In genomic region chr4:4248036-4248884, GRCh38 we compare ENCODE assay signal across 1 cellular context.
TF ChIP-seq lines count a peak whose summit lies in the region.

A gene with protein sequence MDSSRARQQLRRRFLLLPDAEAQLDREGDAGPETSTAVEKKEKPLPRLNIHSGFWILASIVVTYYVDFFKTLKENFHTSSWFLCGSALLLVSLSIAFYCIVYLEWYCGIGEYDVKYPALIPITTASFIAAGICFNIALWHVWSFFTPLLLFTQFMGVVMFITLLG (minus strand): TSS chr4:4248223. CDS start chr4:4248202, 21 bp downstream.

TF ChIP-seq in K562, 482 proteins besides CTCF, POLR2A, EP300 and RAD21 (continued from another document and continues in another):
- peak; percentile 95 for TF ChIP-seq DIDO1 (tag; IDR thresholded peaks at IDR 0.05; ENCODE audit: low read depth)
- no peak for TF ChIP-seq ZSCAN29 (IDR thresholded peaks at IDR 0.05)
- TF ChIP-seq SP1 (CRISPR knock-in tag; IDR thresholded peaks at IDR 0.05): peak; percentile 91
- 0 out of 2 replicates have a peak, but pooled peaks have one; percentile 58 for TF ChIP-seq BRD4 (IDR thresholded peaks at IDR 0.05)
- TF ChIP-seq, protein P1, sequence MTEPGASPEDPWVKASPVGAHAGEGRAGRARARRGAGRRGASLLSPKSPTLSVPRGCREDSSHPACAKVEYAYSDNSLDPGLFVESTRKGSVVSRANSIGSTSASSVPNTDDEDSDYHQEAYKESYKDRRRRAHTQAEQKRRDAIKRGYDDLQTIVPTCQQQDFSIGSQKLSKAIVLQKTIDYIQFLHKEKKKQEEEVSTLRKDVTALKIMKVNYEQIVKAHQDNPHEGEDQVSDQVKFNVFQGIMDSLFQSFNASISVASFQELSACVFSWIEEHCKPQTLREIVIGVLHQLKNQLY (CRISPR knock-in tag; conservative IDR thresholded peaks at IDR 0.05): no peak
- peak in 1 of 2 experiments; percentile 83; a peak in 2 of 4 replicates for TF ChIP-seq KDM4B (IDR thresholded peaks at IDR 0.05; ENCODE audit: borderline replicate concordance in 2 of 2, low read depth in 1 of 2)
- TF ChIP-seq SREBF1 (IDR thresholded peaks at IDR 0.05; ENCODE audit: borderline replicate concordance, low read depth, low read length): no peak
- TF ChIP-seq NFE2L1 (tag; IDR thresholded peaks at IDR 0.05; ENCODE audit: borderline replicate concordance, low read depth): no peak
- no peak for TF ChIP-seq THRAP3 (IDR thresholded peaks at IDR 0.05; ENCODE audit: borderline replicate concordance)
- TF ChIP-seq ZNF75A (CRISPR knock-in tag; IDR thresholded peaks at IDR 0.05): no peak
- no peak for TF ChIP-seq HEY1 (CRISPR knock-in tag; IDR thresholded peaks at IDR 0.05; ENCODE audit: borderline replicate concordance)
- TF ChIP-seq PML (IDR thresholded peaks at IDR 0.05; ENCODE audit: low read length): peak; percentile 83
- TF ChIP-seq GABPB2 (CRISPR knock-in tag; conservative IDR thresholded peaks at IDR 0.05): no peak
- TF ChIP-seq, protein P2, sequence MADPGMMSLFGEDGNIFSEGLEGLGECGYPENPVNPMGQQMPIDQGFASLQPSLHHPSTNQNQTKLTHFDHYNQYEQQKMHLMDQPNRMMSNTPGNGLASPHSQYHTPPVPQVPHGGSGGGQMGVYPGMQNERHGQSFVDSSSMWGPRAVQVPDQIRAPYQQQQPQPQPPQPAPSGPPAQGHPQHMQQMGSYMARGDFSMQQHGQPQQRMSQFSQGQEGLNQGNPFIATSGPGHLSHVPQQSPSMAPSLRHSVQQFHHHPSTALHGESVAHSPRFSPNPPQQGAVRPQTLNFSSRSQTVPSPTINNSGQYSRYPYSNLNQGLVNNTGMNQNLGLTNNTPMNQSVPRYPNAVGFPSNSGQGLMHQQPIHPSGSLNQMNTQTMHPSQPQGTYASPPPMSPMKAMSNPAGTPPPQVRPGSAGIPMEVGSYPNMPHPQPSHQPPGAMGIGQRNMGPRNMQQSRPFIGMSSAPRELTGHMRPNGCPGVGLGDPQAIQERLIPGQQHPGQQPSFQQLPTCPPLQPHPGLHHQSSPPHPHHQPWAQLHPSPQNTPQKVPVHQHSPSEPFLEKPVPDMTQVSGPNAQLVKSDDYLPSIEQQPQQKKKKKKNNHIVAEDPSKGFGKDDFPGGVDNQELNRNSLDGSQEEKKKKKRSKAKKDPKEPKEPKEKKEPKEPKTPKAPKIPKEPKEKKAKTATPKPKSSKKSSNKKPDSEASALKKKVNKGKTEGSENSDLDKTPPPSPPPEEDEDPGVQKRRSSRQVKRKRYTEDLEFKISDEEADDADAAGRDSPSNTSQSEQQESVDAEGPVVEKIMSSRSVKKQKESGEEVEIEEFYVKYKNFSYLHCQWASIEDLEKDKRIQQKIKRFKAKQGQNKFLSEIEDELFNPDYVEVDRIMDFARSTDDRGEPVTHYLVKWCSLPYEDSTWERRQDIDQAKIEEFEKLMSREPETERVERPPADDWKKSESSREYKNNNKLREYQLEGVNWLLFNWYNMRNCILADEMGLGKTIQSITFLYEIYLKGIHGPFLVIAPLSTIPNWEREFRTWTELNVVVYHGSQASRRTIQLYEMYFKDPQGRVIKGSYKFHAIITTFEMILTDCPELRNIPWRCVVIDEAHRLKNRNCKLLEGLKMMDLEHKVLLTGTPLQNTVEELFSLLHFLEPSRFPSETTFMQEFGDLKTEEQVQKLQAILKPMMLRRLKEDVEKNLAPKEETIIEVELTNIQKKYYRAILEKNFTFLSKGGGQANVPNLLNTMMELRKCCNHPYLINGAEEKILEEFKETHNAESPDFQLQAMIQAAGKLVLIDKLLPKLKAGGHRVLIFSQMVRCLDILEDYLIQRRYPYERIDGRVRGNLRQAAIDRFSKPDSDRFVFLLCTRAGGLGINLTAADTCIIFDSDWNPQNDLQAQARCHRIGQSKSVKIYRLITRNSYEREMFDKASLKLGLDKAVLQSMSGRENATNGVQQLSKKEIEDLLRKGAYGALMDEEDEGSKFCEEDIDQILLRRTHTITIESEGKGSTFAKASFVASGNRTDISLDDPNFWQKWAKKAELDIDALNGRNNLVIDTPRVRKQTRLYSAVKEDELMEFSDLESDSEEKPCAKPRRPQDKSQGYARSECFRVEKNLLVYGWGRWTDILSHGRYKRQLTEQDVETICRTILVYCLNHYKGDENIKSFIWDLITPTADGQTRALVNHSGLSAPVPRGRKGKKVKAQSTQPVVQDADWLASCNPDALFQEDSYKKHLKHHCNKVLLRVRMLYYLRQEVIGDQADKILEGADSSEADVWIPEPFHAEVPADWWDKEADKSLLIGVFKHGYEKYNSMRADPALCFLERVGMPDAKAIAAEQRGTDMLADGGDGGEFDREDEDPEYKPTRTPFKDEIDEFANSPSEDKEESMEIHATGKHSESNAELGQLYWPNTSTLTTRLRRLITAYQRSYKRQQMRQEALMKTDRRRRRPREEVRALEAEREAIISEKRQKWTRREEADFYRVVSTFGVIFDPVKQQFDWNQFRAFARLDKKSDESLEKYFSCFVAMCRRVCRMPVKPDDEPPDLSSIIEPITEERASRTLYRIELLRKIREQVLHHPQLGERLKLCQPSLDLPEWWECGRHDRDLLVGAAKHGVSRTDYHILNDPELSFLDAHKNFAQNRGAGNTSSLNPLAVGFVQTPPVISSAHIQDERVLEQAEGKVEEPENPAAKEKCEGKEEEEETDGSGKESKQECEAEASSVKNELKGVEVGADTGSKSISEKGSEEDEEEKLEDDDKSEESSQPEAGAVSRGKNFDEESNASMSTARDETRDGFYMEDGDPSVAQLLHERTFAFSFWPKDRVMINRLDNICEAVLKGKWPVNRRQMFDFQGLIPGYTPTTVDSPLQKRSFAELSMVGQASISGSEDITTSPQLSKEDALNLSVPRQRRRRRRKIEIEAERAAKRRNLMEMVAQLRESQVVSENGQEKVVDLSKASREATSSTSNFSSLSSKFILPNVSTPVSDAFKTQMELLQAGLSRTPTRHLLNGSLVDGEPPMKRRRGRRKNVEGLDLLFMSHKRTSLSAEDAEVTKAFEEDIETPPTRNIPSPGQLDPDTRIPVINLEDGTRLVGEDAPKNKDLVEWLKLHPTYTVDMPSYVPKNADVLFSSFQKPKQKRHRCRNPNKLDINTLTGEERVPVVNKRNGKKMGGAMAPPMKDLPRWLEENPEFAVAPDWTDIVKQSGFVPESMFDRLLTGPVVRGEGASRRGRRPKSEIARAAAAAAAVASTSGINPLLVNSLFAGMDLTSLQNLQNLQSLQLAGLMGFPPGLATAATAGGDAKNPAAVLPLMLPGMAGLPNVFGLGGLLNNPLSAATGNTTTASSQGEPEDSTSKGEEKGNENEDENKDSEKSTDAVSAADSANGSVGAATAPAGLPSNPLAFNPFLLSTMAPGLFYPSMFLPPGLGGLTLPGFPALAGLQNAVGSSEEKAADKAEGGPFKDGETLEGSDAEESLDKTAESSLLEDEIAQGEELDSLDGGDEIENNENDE (IDR thresholded peaks at IDR 0.05; ENCODE audit: low read depth, low read length): no peak
- TF ChIP-seq, protein P3, sequence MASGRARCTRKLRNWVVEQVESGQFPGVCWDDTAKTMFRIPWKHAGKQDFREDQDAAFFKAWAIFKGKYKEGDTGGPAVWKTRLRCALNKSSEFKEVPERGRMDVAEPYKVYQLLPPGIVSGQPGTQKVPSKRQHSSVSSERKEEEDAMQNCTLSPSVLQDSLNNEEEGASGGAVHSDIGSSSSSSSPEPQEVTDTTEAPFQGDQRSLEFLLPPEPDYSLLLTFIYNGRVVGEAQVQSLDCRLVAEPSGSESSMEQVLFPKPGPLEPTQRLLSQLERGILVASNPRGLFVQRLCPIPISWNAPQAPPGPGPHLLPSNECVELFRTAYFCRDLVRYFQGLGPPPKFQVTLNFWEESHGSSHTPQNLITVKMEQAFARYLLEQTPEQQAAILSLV (tag; IDR thresholded peaks at IDR 0.05): no peak
- no peak for TF ChIP-seq ZKSCAN3 (CRISPR knock-in tag; IDR thresholded peaks at IDR 0.05)
- TF ChIP-seq ZFX (CRISPR knock-in tag; IDR thresholded peaks at IDR 0.05): peak; percentile 97
- peak; percentile 94 for TF ChIP-seq PHF8 (IDR thresholded peaks at IDR 0.05; ENCODE audit: borderline replicate concordance, low read length)
- peak; percentile 69 for TF ChIP-seq JUN (IDR thresholded peaks at IDR 0.05; ENCODE audit: borderline replicate concordance, low read depth, low read length)
- no peak for TF ChIP-seq JUN (CRISPR knock-in tag; IDR thresholded peaks at IDR 0.05; ENCODE audit: borderline replicate concordance)
- 0 out of 2 replicates have a peak, but pooled peaks have one; percentile 67 for TF ChIP-seq ZNF24 (IDR thresholded peaks at IDR 0.05)
- TF ChIP-seq, protein P4, sequence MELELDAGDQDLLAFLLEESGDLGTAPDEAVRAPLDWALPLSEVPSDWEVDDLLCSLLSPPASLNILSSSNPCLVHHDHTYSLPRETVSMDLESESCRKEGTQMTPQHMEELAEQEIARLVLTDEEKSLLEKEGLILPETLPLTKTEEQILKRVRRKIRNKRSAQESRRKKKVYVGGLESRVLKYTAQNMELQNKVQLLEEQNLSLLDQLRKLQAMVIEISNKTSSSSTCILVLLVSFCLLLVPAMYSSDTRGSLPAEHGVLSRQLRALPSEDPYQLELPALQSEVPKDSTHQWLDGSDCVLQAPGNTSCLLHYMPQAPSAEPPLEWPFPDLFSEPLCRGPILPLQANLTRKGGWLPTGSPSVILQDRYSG (tag; conservative IDR thresholded peaks at IDR 0.05; ENCODE audit: low read depth): 0 out of 2 replicates have a peak, but pooled peaks have one; percentile 38
- no peak for TF ChIP-seq MYNN (IDR thresholded peaks at IDR 0.05)
- TF ChIP-seq MYNN (CRISPR knock-in tag; IDR thresholded peaks at IDR 0.05): no peak
- no peak for TF ChIP-seq CEBPB (tag; IDR thresholded peaks at IDR 0.05)
- no peak for TF ChIP-seq RAD51 (IDR thresholded peaks at IDR 0.05; ENCODE audit: borderline replicate concordance, low read depth)
- no peak; the same call in 1 of the 2 replicates for TF ChIP-seq STAT5A (IDR thresholded peaks at IDR 0.05; ENCODE audit: borderline replicate concordance, low read length)
- TF ChIP-seq RCOR1 (IDR thresholded peaks at IDR 0.05; ENCODE audit: borderline replicate concordance in 1 of 2, low read depth in 2 of 2, low read length in 2 of 2): 0 out of 4 replicates have a peak, but pooled peaks of 1 of the 2 experiments have one; percentile 45
- TF ChIP-seq ELF2 (CRISPR knock-in tag; IDR thresholded peaks at IDR 0.05): peak; percentile 88
- TF ChIP-seq, protein P5, sequence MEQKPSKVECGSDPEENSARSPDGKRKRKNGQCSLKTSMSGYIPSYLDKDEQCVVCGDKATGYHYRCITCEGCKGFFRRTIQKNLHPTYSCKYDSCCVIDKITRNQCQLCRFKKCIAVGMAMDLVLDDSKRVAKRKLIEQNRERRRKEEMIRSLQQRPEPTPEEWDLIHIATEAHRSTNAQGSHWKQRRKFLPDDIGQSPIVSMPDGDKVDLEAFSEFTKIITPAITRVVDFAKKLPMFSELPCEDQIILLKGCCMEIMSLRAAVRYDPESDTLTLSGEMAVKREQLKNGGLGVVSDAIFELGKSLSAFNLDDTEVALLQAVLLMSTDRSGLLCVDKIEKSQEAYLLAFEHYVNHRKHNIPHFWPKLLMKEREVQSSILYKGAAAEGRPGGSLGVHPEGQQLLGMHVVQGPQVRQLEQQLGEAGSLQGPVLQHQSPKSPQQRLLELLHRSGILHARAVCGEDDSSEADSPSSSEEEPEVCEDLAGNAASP (IDR thresholded peaks at IDR 0.05): no peak
- TF ChIP-seq JUNB (CRISPR knock-in tag; conservative IDR thresholded peaks at IDR 0.05): no peak
- no peak; the same call in 1 of the 2 replicates for TF ChIP-seq MYBL2 (IDR thresholded peaks at IDR 0.05; ENCODE audit: low read depth)
- TF ChIP-seq MYBL2 (CRISPR knock-in tag; IDR thresholded peaks at IDR 0.05; ENCODE audit: borderline replicate concordance): no peak
- TF ChIP-seq NFATC3 (IDR thresholded peaks at IDR 0.05): no peak
- no peak for TF ChIP-seq TCFL5 (CRISPR knock-in tag; conservative IDR thresholded peaks at IDR 0.05)
- 0 out of 2 replicates have a peak, but pooled peaks have one; percentile 24 for TF ChIP-seq ZNF584 (CRISPR knock-in tag; IDR thresholded peaks at IDR 0.05; ENCODE audit: low read depth)
- TF ChIP-seq SLC30A9 (CRISPR knock-in tag; IDR thresholded peaks at IDR 0.05): no peak
- no peak for TF ChIP-seq SIRT6 (IDR thresholded peaks at IDR 0.05; ENCODE audit: low read depth, low read length)
- peak; percentile 90 to 92 for TF ChIP-seq FOXK2 (conservative IDR thresholded peaks at IDR 0.05 in 1 of 2, IDR thresholded peaks at IDR 0.05 in 1 of 2; ENCODE audit: low read depth in 2 of 2)
- peak; percentile 39 to 55; a peak in 3 of 4 replicates for TF ChIP-seq SIX5 (IDR thresholded peaks at IDR 0.05; ENCODE audit: borderline replicate concordance in 1 of 2, insufficient read depth in 1 of 2, low read depth in 1 of 2, low read length in 2 of 2)
- no peak for TF ChIP-seq KLF13 (tag; IDR thresholded peaks at IDR 0.05; ENCODE audit: borderline replicate concordance, low read depth)
- TF ChIP-seq EP400 (IDR thresholded peaks at IDR 0.05): peak; percentile 87
- TF ChIP-seq KLF1 (tag; IDR thresholded peaks at IDR 0.05): peak; percentile 77
- TF ChIP-seq, protein P6, sequence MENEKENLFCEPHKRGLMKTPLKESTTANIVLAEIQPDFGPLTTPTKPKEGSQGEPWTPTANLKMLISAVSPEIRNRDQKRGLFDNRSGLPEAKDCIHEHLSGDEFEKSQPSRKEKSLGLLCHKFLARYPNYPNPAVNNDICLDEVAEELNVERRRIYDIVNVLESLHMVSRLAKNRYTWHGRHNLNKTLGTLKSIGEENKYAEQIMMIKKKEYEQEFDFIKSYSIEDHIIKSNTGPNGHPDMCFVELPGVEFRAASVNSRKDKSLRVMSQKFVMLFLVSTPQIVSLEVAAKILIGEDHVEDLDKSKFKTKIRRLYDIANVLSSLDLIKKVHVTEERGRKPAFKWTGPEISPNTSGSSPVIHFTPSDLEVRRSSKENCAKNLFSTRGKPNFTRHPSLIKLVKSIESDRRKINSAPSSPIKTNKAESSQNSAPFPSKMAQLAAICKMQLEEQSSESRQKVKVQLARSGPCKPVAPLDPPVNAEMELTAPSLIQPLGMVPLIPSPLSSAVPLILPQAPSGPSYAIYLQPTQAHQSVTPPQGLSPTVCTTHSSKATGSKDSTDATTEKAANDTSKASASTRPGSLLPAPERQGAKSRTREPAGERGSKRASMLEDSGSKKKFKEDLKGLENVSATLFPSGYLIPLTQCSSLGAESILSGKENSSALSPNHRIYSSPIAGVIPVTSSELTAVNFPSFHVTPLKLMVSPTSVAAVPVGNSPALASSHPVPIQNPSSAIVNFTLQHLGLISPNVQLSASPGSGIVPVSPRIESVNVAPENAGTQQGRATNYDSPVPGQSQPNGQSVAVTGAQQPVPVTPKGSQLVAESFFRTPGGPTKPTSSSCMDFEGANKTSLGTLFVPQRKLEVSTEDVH (IDR thresholded peaks at IDR 0.05; ENCODE audit: low read depth, partially characterized antibody): peak; percentile 86
- TF ChIP-seq SPI1 (IDR thresholded peaks at IDR 0.05; ENCODE audit: borderline replicate concordance, low read depth, low read length): no peak
- TF ChIP-seq CHD1 (IDR thresholded peaks at IDR 0.05; ENCODE audit: low read length): no peak
- peak; percentile 89 for TF ChIP-seq ZBTB17 (CRISPR knock-in tag; IDR thresholded peaks at IDR 0.05)
- TF ChIP-seq NFYB (IDR thresholded peaks at IDR 0.05; ENCODE audit: extremely low read depth, insufficient read length): no peak
- TF ChIP-seq NELFE (IDR thresholded peaks at IDR 0.05; ENCODE audit: insufficient read depth, insufficient read length): no peak
